ENCODE assay signal across 8 cellular contexts in the genomic region with DNA sequence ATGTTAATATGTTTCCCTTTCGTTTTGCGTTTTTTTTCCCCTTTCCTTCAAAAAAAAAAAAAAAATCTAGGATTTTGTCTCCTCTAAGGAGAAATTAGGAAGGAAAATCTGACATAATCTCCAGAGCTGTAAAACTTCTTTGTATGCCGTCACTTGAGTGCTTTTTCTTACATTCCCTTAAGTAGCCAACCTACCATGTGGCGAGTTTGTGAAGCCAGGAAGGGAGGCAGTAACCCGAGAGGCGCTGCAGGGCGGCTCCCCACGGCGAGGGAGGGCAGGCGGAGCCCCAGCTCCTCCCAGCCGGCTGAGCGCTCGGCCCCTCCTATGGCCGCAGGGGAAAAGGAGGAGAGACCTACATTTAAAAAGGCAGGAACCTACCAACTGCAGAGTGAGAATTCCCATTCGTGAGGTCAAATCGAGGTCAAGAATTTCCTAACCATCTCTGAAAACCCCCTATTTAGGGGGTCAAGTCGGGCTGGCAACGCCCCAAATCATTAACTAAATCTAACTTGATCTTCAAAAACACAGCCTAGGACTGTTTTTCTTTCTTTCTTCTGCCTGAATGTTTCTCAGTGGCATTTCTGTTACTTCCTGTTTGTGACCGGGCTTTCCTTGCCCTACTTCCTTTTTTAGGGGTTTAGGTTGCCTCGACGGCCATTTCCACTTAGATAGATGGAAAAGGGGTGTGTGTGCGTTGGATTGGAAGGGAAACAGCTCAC.
DNase-seq lines count a peak whose midpoint lies in the region; ATAC-seq and TF ChIP-seq lines count a peak whose summit lies in the region.

No MANE protein-coding gene starts in this region.

- peak overlapping the region; percentile 92 for H3K27ac Mint-ChIP-seq in type B pancreatic cell

- TF ChIP-seq CTCF in GM10266 (IDR thresholded peaks at IDR 0.05; ENCODE audit: control insufficient read depth, insufficient read depth, low read depth, missing control alignments) (no peak), NB4 (IDR thresholded peaks at IDR 0.05; ENCODE audit: low read depth, low read length) (no peak), parathyroid adenoma (IDR thresholded peaks at IDR 0.05) (no peak), type B pancreatic cell (conservative IDR thresholded peaks at IDR 0.05) (peak; percentile 34)

- no peaks in the 10 kb centered on the region for H3K27me3 Mint-ChIP-seq in type B pancreatic cell

- peak overlapping the region; percentile 49 for H3K4me2 ChIP-seq in parathyroid adenoma (ENCODE audit: low read length)

- peaks cover 4% of the 10 kb centered on the region for H3K36me3 Mint-ChIP-seq in type B pancreatic cell

- H3K9me3 Mint-ChIP-seq in type B pancreatic cell, result no peaks in the 10 kb centered on the region

- H3K9me3 ChIP-seq in adipocyte (ENCODE audit: control insufficient read depth, low read length) (no peaks in the 10 kb centered on the region), parathyroid adenoma (ENCODE audit: control insufficient read depth, low read length) (no peaks in the 10 kb centered on the region)

- H3K9ac ChIP-seq in adipocyte (ENCODE audit: low read length) (peak overlapping the region; percentile 83), parathyroid adenoma (no peak overlapping the region)

- H3K4me1 ChIP-seq in adipocyte (ENCODE audit: control insufficient read depth, insufficient read depth, low read length) (peaks cover 35% of the 10 kb centered on the region), parathyroid adenoma (peaks cover 7% of the 10 kb centered on the region)

- H2AFZ ChIP-seq in parathyroid adenoma, result peak overlapping the region; percentile 59

- intact Hi-C loops in Right ventricle myocardium superior (cut with DNase I), result loop anchor here (10.0 kb wide), 1 partner anchor 254 kb away; no protein-coding TSS in a partner anchor

- H3K27ac ChIP-seq in parathyroid adenoma, result peak overlapping the region; percentile 68

- H3K79me2 ChIP-seq in parathyroid adenoma, result no peaks in the 10 kb centered on the region

- peak overlapping the region; percentile 77 for H3K4me3 Mint-ChIP-seq in type B pancreatic cell

- H3K4me3 ChIP-seq in NB4 (ENCODE audit: low read depth, low read length), result peak overlapping the region; percentile 57
- peak overlapping the region; percentile 74 for H3K4me3 ChIP-seq in adipocyte (ENCODE audit: low read length)
- peak overlapping the region; percentile 58 for H3K4me3 ChIP-seq in parathyroid adenoma (ENCODE audit: low read depth, low read length)

- H3K4me1 Mint-ChIP-seq in type B pancreatic cell (ENCODE audit: unreplicated experiment), result peaks cover 29% of the 10 kb centered on the region

- DNase-seq in GM10266 (ENCODE audit: extremely low spot score) (peak; percentile 88), NB4 (ENCODE audit: low read depth) (peak; percentile 98), SKM-1 (lab: John Stamatoyannopoulos, UW; ENCODE audit: unreplicated experiment) (peak; percentile 91), adipocyte (ENCODE audit: low read depth) (peak; percentile 98), Right ventricle myocardium superior (peak; percentile 93), type B pancreatic cell (ENCODE audit: extremely low spot score, unreplicated experiment) (peak; percentile 93)

- ATAC-seq in HG02588 (IDR thresholded peaks at IDR 0.05; ENCODE audit: unreplicated experiment) (peak; percentile 91), Right ventricle myocardium superior (ENCODE audit: poor library complexity) (peak; percentile 97)

- H3K27me3 ChIP-seq in adipocyte (replicated peaks; ENCODE audit: control insufficient read depth, insufficient read depth, low read length) (no peaks in the 10 kb centered on the region), parathyroid adenoma (ENCODE audit: control insufficient read depth, insufficient read depth, low read length) (no peaks in the 10 kb centered on the region)

- TF ChIP-seq POLR2A in NB4 (IDR thresholded peaks at IDR 0.05; ENCODE audit: extremely low read depth, insufficient read length), result peak; percentile 72

- no peaks in the 10 kb centered on the region for H3K36me3 ChIP-seq in adipocyte (ENCODE audit: control insufficient read depth, insufficient read depth, low read length, severe bottlenecking)
- H3K36me3 ChIP-seq in parathyroid adenoma (ENCODE audit: control insufficient read depth, insufficient read depth, low read length), result no peaks in the 10 kb centered on the region

Comparison
In these comparisons a context has a peak if more than half of its experiments do, and no peak if none do; other contexts are left out.
1. Peak in every context shown above with its lines: DNase-seq, ATAC-seq, H3K4me3 ChIP-seq and H3K27ac ChIP-seq.